In the genomic region with DNA sequence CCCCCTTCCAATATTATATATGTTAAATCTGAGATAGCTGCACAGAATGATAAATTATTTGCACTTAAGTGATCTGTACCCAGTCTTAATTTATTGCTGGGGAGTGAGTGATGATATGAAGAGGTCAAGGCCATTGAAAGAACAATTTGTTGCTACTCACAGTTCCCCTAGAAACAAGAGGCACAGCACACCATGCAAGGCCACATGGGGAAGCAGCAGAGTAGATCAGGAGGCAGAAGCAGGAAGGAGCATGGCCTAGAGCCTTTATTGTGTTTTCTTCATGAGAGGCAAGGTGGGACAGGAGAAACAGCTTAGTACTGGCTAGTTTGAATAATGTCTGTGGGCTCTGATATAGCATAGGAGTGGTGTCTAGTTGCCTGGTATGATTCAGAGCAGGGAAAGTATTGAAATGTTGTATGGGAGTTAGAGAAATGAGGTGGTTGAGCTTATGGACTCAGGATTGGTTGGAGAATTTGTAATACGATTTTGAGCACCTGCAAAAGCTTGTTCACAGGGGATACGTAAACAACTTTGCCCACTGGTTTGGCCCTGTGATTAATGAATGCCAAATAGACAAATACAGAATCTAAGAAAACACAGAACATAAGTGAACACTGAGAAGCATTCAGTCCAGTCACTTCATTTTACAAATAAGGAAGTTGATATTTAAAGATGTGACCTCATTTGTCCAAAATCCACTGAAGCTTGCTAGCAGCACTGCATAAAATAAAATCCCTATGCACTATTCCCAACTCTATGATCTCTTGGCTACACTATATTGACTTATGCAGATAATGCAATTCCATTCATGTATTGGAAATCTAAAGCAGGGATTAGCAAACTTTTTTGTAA, we compare ENCODE assay signal across 1 cellular context.
TF ChIP-seq lines count a peak whose summit lies in the region.

No MANE protein-coding gene starts in this region.

TF ChIP-seq in HepG2, 621 proteins besides CTCF, POLR2A, EP300 and RAD21 (continued from another document):
- TF ChIP-seq AKNA (CRISPR knock-in tag; IDR thresholded peaks at IDR 0.05; ENCODE audit: borderline replicate concordance), result no peak
- no peak for TF ChIP-seq NRL (CRISPR knock-in tag; IDR thresholded peaks at IDR 0.05; ENCODE audit: borderline replicate concordance)
- TF ChIP-seq MAFG (CRISPR knock-in tag; IDR thresholded peaks at IDR 0.05), result no peak
- TF ChIP-seq, protein P1, sequence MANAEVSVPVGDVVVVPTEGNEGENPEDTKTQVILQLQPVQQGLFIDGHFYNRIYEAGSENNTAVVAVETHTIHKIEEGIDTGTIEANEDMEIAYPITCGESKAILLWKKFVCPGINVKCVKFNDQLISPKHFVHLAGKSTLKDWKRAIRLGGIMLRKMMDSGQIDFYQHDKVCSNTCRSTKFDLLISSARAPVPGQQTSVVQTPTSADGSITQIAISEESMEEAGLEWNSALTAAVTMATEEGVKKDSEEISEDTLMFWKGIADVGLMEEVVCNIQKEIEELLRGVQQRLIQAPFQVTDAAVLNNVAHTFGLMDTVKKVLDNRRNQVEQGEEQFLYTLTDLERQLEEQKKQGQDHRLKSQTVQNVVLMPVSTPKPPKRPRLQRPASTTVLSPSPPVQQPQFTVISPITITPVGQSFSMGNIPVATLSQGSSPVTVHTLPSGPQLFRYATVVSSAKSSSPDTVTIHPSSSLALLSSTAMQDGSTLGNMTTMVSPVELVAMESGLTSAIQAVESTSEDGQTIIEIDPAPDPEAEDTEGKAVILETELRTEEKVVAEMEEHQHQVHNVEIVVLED (CRISPR knock-in tag; IDR thresholded peaks at IDR 0.05; ENCODE audit: borderline replicate concordance), result no peak
- no peak for TF ChIP-seq THAP7 (CRISPR knock-in tag; IDR thresholded peaks at IDR 0.05)
- TF ChIP-seq BRD4 (CRISPR knock-in tag; IDR thresholded peaks at IDR 0.05), result no peak
- no peak for TF ChIP-seq ARHGAP35 (CRISPR knock-in tag; IDR thresholded peaks at IDR 0.05; ENCODE audit: borderline replicate concordance)
